ENCODE assay signal across 8 cellular contexts in the genomic region with DNA sequence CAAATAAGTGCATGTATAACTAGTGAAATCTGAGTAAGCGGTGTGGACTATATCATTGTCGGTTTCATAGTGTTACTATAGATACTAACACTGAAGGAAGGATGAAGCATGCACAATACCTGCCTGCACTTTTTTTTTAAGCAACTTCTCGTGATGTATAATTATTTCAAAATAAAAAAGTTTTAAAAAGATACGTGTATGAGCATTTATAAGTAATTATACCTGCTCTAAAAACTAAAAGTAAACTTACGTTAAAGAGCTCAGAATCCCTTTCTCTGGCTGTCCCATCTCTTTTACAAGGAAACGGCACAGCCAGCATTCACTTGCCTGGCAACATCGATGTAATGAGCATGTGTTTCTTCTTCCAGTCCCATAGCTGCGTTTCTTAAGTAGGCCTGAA.
"Had no signal": no experiment of that assay in that cellular context is flagged by ENCODE, and none has a peak within 500 bp of the region (broad histone marks: within the 10 kb centered on the region; RNA-seq: fewer than 3 reads in every experiment).

No MANE protein-coding gene starts in this region.

- H3K4me2 ChIP-seq: GM23338 had no signal

- H2AFZ ChIP-seq: GM23338 had no signal

- DNase-seq: H9, HCEC 1CT, KG1 had no signal

- H3K4me3 Mint-ChIP-seq: GM23338, H9, IgD-negative memory B cell had no signal

- H3K27me3 Mint-ChIP-seq: IgD-negative memory B cell had no signal

- H3K4me3 ChIP-seq: GM23338 had no signal

- H3K4me1 Mint-ChIP-seq: IgD-negative memory B cell had no signal

- H3K9me3 Mint-ChIP-seq: GM23338, H9, IgD-negative memory B cell had no signal

- FAIRE-seq: H1, H54, HTR-8/SVneo had no signal

- ATAC-seq: GM23338 had no signal

- H3K27ac Mint-ChIP-seq: GM23338, H9, IgD-negative memory B cell had no signal
